ENCODE assay signal across 25 cellular contexts in the genomic region with DNA sequence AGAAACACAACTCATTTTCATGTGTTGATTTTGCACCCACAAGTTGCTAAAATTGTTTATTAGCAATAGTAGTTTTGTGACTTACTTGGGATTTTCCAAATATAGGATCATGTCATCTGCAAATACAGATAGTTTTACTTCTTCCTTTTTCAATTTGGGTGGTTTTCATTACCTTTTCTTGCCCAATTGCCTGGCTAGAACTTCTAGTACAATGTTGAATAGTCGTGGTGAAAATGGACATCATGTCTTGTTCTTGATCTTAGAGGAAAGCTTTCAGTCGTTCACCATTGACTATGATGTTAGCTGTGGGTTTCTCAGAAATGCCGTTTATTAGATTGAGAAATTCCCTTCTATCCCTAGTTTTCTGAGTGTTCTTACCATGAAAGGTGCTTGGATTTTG.
A peak's percentile ranks its signal among the peaks of the same experiment; 100 is the strongest.
DNase-seq lines count a peak whose midpoint lies in the region; ATAC-seq, FAIRE-seq and TF ChIP-seq lines count a peak whose summit lies in the region.
"Had no signal": no experiment of that assay in that cellular context is flagged by ENCODE, and none has a peak within 500 bp of the region (broad histone marks: within the 10 kb centered on the region; RNA-seq: fewer than 3 reads in every experiment).

No MANE protein-coding gene starts in this region.

- H3K36me3 Mint-ChIP-seq in stimulated activated naive B cell treated with anti-CD40 and anti-IgM and Interleukin-4, amounts not matched to agents 10 μg/mL and 1 μg/mL and 100 μg/mL, for 72 hours: no peaks in the 10 kb centered on the region
- H3K36me3 Mint-ChIP-seq: CD14-positive monocyte; CD4-positive, alpha-beta memory T cell had no signal

- no peaks in the 10 kb centered on the region for H4K20me1 ChIP-seq in OCI-LY3 (ENCODE audit: insufficient read depth, low read length)
- H4K20me1 ChIP-seq: BLaER1 treated with 17β-estradiol and CSF1 and Interleukin-3, amounts not matched to agents 10 nM and 100 nM had no signal

- H2AFZ ChIP-seq in OCI-LY3 (ENCODE audit: low read depth, low read length): no peak overlapping the region
- H2AFZ ChIP-seq: GM23338 had no signal

- no peak for FAIRE-seq in GM12891 (lab: Jason Lieb, UNC)
- FAIRE-seq: A204.1, GM12892 had no signal

- H3K9ac ChIP-seq in OCI-LY3 (ENCODE audit: low read length): no peak overlapping the region
- H3K9ac ChIP-seq: BLaER1 treated with 17β-estradiol and CSF1 and Interleukin-3, amounts not matched to agents 10 nM and 100 nM had no signal

- H3K4me3 Mint-ChIP-seq in stimulated activated naive B cell treated with anti-CD40 and anti-IgM and Interleukin-4, amounts not matched to agents 10 μg/mL and 1 μg/mL and 100 μg/mL, for 72 hours: no peak overlapping the region
- H3K4me3 Mint-ChIP-seq: CD14-positive monocyte; CD4-positive, alpha-beta memory T cell; GM23338; H9 had no signal

- peaks cover 9 to 12% of the 10 kb centered on the region in 2 donors for H3K4me1 Mint-ChIP-seq in stimulated activated naive B cell treated with anti-CD40 and anti-IgM and Interleukin-4, amounts not matched to agents 10 μg/mL and 1 μg/mL and 100 μg/mL, for 72 hours
- H3K4me1 Mint-ChIP-seq: CD4-positive, alpha-beta memory T cell; GM23338 had no signal

- ATAC-seq in stimulated activated naive B cell treated with anti-CD40 and anti-IgM and Interleukin-4, amounts not matched to agents 10 μg/mL and 1 μg/mL and 100 μg/mL, for 72 hours (replicated peaks): peak in 1 of 2 donors; percentile 65
- ATAC-seq: GM23338, HCT116 had no signal

- no peak overlapping the region for H3K4me3 ChIP-seq in OCI-LY3 (ENCODE audit: low read length)
- no peak overlapping the region for H3K4me3 ChIP-seq in dorsolateral prefrontal cortex
- H3K4me3 ChIP-seq in SJCRH30: no peak overlapping the region
- H3K4me3 ChIP-seq: BLaER1 treated with 17β-estradiol and CSF1 and Interleukin-3, amounts not matched to agents 10 nM and 100 nM; GM23338 had no signal

- peak overlapping the region; percentile 25 for H3K27ac Mint-ChIP-seq in stimulated activated naive B cell treated with anti-CD40 and anti-IgM and Interleukin-4, amounts not matched to agents 10 μg/mL and 1 μg/mL and 100 μg/mL, for 72 hours
- H3K27ac Mint-ChIP-seq: CD14-positive monocyte; CD4-positive, alpha-beta memory T cell; GM23338; H9 had no signal

- H3K27ac ChIP-seq in OCI-LY3 (ENCODE audit: low read length) (no peak overlapping the region), dorsolateral prefrontal cortex (no peak overlapping the region), SJCRH30 (no peak overlapping the region)
- H3K27ac ChIP-seq: 22Rv1 had no signal

- H3K36me3 ChIP-seq in OCI-LY3 (replicated peaks; ENCODE audit: low read depth, low read length): no peaks in the 10 kb centered on the region
- H3K36me3 ChIP-seq in SJCRH30: no peaks in the 10 kb centered on the region
- H3K36me3 ChIP-seq: BE2C; BLaER1 treated with 17β-estradiol and CSF1 and Interleukin-3, amounts not matched to agents 10 nM and 100 nM had no signal

- no peaks in the 10 kb centered on the region for H3K9me3 Mint-ChIP-seq in stimulated activated naive B cell treated with anti-CD40 and anti-IgM and Interleukin-4, amounts not matched to agents 10 μg/mL and 1 μg/mL and 100 μg/mL, for 72 hours
- H3K9me3 Mint-ChIP-seq: CD4-positive, alpha-beta memory T cell; GM23338; H9 had no signal

- H3K27me3 ChIP-seq in OCI-LY3 (ENCODE audit: low read depth, low read length) (no peaks in the 10 kb centered on the region), dorsolateral prefrontal cortex (peaks cover 0 to 9% (median 0%) of the 10 kb centered on the region in 45 donors), SJCRH30 (no peaks in the 10 kb centered on the region)
- H3K27me3 ChIP-seq: BE2C; BLaER1 treated with 17β-estradiol and CSF1 and Interleukin-3, amounts not matched to agents 10 nM and 100 nM had no signal

- DNase-seq in NOMO-1 treated with DMSO at 0.1 percent for 48 hours (lab: John Stamatoyannopoulos, UW; ENCODE audit: unreplicated experiment) (peak; percentile 19), NOMO-1 treated with dmso at 0.1 percent for 144 hours (lab: John Stamatoyannopoulos, UW; ENCODE audit: unreplicated experiment) (no peak), MV-4-11 (lab: John Stamatoyannopoulos, UW) (peak; percentile 42), GM12891 (ENCODE audit: insufficient read length, low spot score) (no peak), dorsolateral prefrontal cortex (no peak), SJCRH30 (no peak)
- no peak for DNase-seq in stimulated activated naive B cell treated with anti-CD40 and anti-IgM and Interleukin-4, amounts not matched to agents 10 μg/mL and 1 μg/mL and 100 μg/mL, for 72 hours
- DNase-seq: ACHN; AML-193; BE2C; Calu3; CD4-positive, alpha-beta memory T cell; COR-L47; DMS53; DMS79 treated with DMSO at 0.1 percent for 48 hours; GF-D8; H9 had no signal

- H3K9me3 ChIP-seq in OCI-LY3 (ENCODE audit: insufficient read depth, low read length): no peaks in the 10 kb centered on the region
- H3K9me3 ChIP-seq in SJCRH30 (replicated peaks): no peaks in the 10 kb centered on the region
- H3K9me3 ChIP-seq: BE2C; BLaER1 treated with 17β-estradiol and CSF1 and Interleukin-3, amounts not matched to agents 10 nM and 100 nM had no signal

- intact Hi-C loops in dorsolateral prefrontal cortex (cut with DNase I): no loop called here

- no peaks in the 10 kb centered on the region for H3K79me2 ChIP-seq in OCI-LY3 (ENCODE audit: low read length)

- H3K4me1 ChIP-seq in OCI-LY3 (ENCODE audit: low read length) (peaks cover 20% of the 10 kb centered on the region), SJCRH30 (no peaks in the 10 kb centered on the region)
- H3K4me1 ChIP-seq: BE2C had no signal

- H3K4me2 ChIP-seq in OCI-LY3 (ENCODE audit: low read length): peak overlapping the region; percentile 30
- H3K4me2 ChIP-seq: GM23338 had no signal

- no peak for TF ChIP-seq CTCF in OCI-LY3 (IDR thresholded peaks at IDR 0.05; ENCODE audit: low read depth, low read length)
- TF ChIP-seq CTCF in dorsolateral prefrontal cortex (IDR thresholded peaks at IDR 0.05 in 54 of 56, conservative IDR thresholded peaks at IDR 0.05 in 2 of 56; ENCODE audit: low read depth in 1 of 56, partially characterized antibody in 56 of 56): no peak

- TF ChIP-seq POLR2A in GM12891 (IDR thresholded peaks at IDR 0.05; ENCODE audit: low read depth, low read length): no peak

- H3K27me3 Mint-ChIP-seq in stimulated activated naive B cell treated with anti-CD40 and anti-IgM and Interleukin-4, amounts not matched to agents 10 μg/mL and 1 μg/mL and 100 μg/mL, for 72 hours: peaks cover 6 to 13% of the 10 kb centered on the region in 2 donors

TF ChIP-seq in GM12891, 5 proteins besides CTCF, POLR2A, EP300 and RAD21:
- TF ChIP-seq POLR2AphosphoS5 (IDR thresholded peaks at IDR 0.05; ENCODE audit: low read depth, low read length) (no peak), SPI1 (IDR thresholded peaks at IDR 0.05; ENCODE audit: low read depth, low read length) (no peak), PAX5 (IDR thresholded peaks at IDR 0.05; ENCODE audit: insufficient read depth, low read length, severe bottlenecking) (no peak), TAF1 (IDR thresholded peaks at IDR 0.05; ENCODE audit: low read depth, low read length) (no peak), POU2F2 (IDR thresholded peaks at IDR 0.05; ENCODE audit: low read depth, low read length) (no peak)

Comparison
In these comparisons a context has a peak if more than half of its experiments do, and no peak if none do; other contexts are left out.
1. DNase-seq: peak in NOMO-1 treated with DMSO at 0.1 percent for 48 hours (single experiment) and MV-4-11 (single experiment); none in NOMO-1 treated with dmso at 0.1 percent for 144 hours (single experiment), stimulated activated naive B cell treated with anti-CD40 and anti-IgM and Interleukin-4, amounts not matched to agents 10 μg/mL and 1 μg/mL and 100 μg/mL, for 72 hours (single experiment), GM12891 (single experiment), dorsolateral prefrontal cortex (0 of 10) and SJCRH30 (0 of 2).